20 cellular contexts compared by ENCODE assay signal in the genomic region with DNA sequence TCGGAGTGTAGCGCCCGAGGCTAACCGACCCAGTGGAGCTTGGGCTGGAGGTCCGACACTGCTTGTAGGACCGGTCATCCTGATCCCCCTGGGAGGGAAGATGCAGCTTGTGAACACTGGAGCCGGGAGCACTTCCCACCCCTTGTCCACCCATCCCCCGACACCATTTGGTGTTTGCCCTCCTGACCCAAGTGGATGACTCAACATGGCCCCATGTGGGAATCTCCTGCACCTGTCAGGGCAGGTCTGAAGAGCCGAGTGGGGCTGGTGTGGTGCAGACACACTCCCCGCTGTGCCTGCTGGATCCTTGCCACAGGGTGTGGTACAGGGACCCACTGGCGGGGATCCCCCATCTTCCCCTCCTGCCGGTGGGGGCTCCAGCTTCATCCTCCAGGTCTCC.
DNase-seq lines count a peak whose midpoint lies in the region; ATAC-seq lines count a peak whose summit lies in the region.
"Had no signal": no experiment of that assay in that cellular context is flagged by ENCODE, and none has a peak within 500 bp of the region (broad histone marks: within the 10 kb centered on the region; RNA-seq: fewer than 3 reads in every experiment).

No MANE protein-coding gene starts in this region.

- CTCF ChIA-PET in activated naive CD4-positive, alpha-beta T cell treated with anti-CD3 and anti-CD28 coated beads, Interleukin-2, amount 10 ng/mL, durations not matched to agents 7 days and 5 days (lab: Charles Lee), result no interaction called here

- H3K4me3 Mint-ChIP-seq in activated naive CD4-positive, alpha-beta T cell treated with anti-CD3 and anti-CD28 coated beads, Interleukin-2, amount 10 ng/mL, durations not matched to agents 7 days and 5 days, result no peak overlapping the region
- H3K4me3 Mint-ChIP-seq: activated CD8-positive, alpha-beta T cell treated with anti-CD3 and anti-CD28 coated beads, Interleukin-2, amount 10 ng/mL, durations not matched to agents 7 days and 5 days; activated naive CD4-positive, alpha-beta T cell treated with anti-CD3 and anti-CD28 coated beads, Interleukin-2, amount 50 U/mL, for 24 hours; WTC11 had no signal

- H3K4me1 Mint-ChIP-seq in activated naive CD4-positive, alpha-beta T cell treated with anti-CD3 and anti-CD28 coated beads, Interleukin-2, amount 10 ng/mL, durations not matched to agents 7 days and 5 days, result no peaks in the 10 kb centered on the region
- H3K4me1 Mint-ChIP-seq: activated naive CD4-positive, alpha-beta T cell treated with anti-CD3 and anti-CD28 coated beads, Interleukin-2, amount 50 U/mL, for 24 hours; CD14-positive monocyte; WTC11 had no signal

- H3K27me3 Mint-ChIP-seq in activated naive CD4-positive, alpha-beta T cell treated with anti-CD3 and anti-CD28 coated beads, Interleukin-2, amount 10 ng/mL, durations not matched to agents 7 days and 5 days, result peaks cover 4% of the 10 kb centered on the region
- H3K27me3 Mint-ChIP-seq: activated naive CD4-positive, alpha-beta T cell treated with anti-CD3 and anti-CD28 coated beads, Interleukin-2, amount 50 U/mL, for 24 hours had no signal

- H3K27ac Mint-ChIP-seq in activated naive CD4-positive, alpha-beta T cell treated with anti-CD3 and anti-CD28 coated beads, Interleukin-2, amount 10 ng/mL, durations not matched to agents 7 days and 5 days, result no peak overlapping the region
- H3K27ac Mint-ChIP-seq: activated CD8-positive, alpha-beta T cell treated with anti-CD3 and anti-CD28 coated beads, Interleukin-2, amount 10 ng/mL, durations not matched to agents 7 days and 5 days; activated naive CD4-positive, alpha-beta T cell treated with anti-CD3 and anti-CD28 coated beads, Interleukin-2, amount 50 U/mL, for 24 hours; CD14-positive monocyte; WTC11 had no signal

- intact Hi-C loops in sciatic nerve (cut with DNase I), result no loop called here

- ATAC-seq in sciatic nerve (peak; percentile 5), GM19452 (IDR thresholded peaks at IDR 0.05; ENCODE audit: unreplicated experiment) (no peak)
- ATAC-seq: activated CD8-positive, alpha-beta T cell treated with anti-CD3 and anti-CD28 coated beads, Interleukin-2, amount 10 ng/mL, durations not matched to agents 7 days and 5 days; stimulated activated naive CD8-positive, alpha-beta T cell treated with anti-CD3 and anti-CD28 coated beads, Interleukin-15, Interleukin-2, amounts not matched to agents 100 U/mL and 50 U/mL, for 24 hours; WTC11 had no signal

- DNase-seq in NCI-H2196 (lab: John Stamatoyannopoulos, UW; ENCODE audit: unreplicated experiment), result peak; percentile 40
- no peak for DNase-seq in NCI-H2196 treated with DMSO at 0.1 percent for 48 hours (lab: John Stamatoyannopoulos, UW; ENCODE audit: unreplicated experiment)
- DNase-seq in NCI-H69 (lab: John Stamatoyannopoulos, UW), result peak; percentile 70
- peak; percentile 33 for DNase-seq in glomerular visceral epithelial cell (ENCODE audit: extremely low spot score)
- DNase-seq in sciatic nerve (ENCODE audit: low spot score), result no peak
- no peak for DNase-seq in activated CD4-positive, alpha-beta T cell treated with anti-CD3 and anti-CD28 coated beads, Interleukin-2, amount 50 U/mL, for 4 hours
- no peak for DNase-seq in activated naive CD4-positive, alpha-beta T cell treated with anti-CD3 and anti-CD28 coated beads, Interleukin-2, amount 10 ng/mL, durations not matched to agents 7 days and 5 days
- DNase-seq: activated CD8-positive, alpha-beta T cell treated with anti-CD3 and anti-CD28 coated beads, Interleukin-2, amount 10 ng/mL, durations not matched to agents 7 days and 5 days; activated T-cell treated with anti-CD3 and anti-CD28 coated beads, Interleukin-2, amount 50 U/mL, for 48 hours; foreskin fibroblast; H7; NCI-H1436; NCI-H446 treated with DMSO at 0.1 percent for 48 hours; occipital lobe; stimulated activated CD4-positive, alpha-beta T cell treated with anti-CD3 and anti-CD28 coated beads, Interleukin-1b, Interleukin-23, amount 100 ng/mL, for 48 hours; stimulated activated naive CD8-positive, alpha-beta T cell treated with anti-CD3 and anti-CD28 coated beads, Interleukin-15, Interleukin-2, amounts not matched to agents 100 U/mL and 50 U/mL, for 24 hours had no signal

- no peaks in the 10 kb centered on the region for H3K36me3 Mint-ChIP-seq in activated naive CD4-positive, alpha-beta T cell treated with anti-CD3 and anti-CD28 coated beads, Interleukin-2, amount 10 ng/mL, durations not matched to agents 7 days and 5 days
- H3K36me3 Mint-ChIP-seq: activated naive CD4-positive, alpha-beta T cell treated with anti-CD3 and anti-CD28 coated beads, Interleukin-2, amount 50 U/mL, for 24 hours; CD14-positive monocyte; WTC11 had no signal

- no peaks in the 10 kb centered on the region for H3K9me3 Mint-ChIP-seq in activated naive CD4-positive, alpha-beta T cell treated with anti-CD3 and anti-CD28 coated beads, Interleukin-2, amount 10 ng/mL, durations not matched to agents 7 days and 5 days
- H3K9me3 Mint-ChIP-seq: activated naive CD4-positive, alpha-beta T cell treated with anti-CD3 and anti-CD28 coated beads, Interleukin-2, amount 50 U/mL, for 24 hours had no signal

Comparison
In these comparisons a context has a peak if more than half of its experiments do, and no peak if none do; other contexts are left out.
1. DNase-seq: peak in NCI-H2196 (single experiment), NCI-H69 (single experiment) and glomerular visceral epithelial cell (single experiment); none in NCI-H2196 treated with DMSO at 0.1 percent for 48 hours (single experiment), sciatic nerve (single experiment), activated CD4-positive, alpha-beta T cell treated with anti-CD3 and anti-CD28 coated beads, Interleukin-2, amount 50 U/mL, for 4 hours (0 of 2) and activated naive CD4-positive, alpha-beta T cell treated with anti-CD3 and anti-CD28 coated beads, Interleukin-2, amount 10 ng/mL, durations not matched to agents 7 days and 5 days (single experiment).